In the genomic region with DNA sequence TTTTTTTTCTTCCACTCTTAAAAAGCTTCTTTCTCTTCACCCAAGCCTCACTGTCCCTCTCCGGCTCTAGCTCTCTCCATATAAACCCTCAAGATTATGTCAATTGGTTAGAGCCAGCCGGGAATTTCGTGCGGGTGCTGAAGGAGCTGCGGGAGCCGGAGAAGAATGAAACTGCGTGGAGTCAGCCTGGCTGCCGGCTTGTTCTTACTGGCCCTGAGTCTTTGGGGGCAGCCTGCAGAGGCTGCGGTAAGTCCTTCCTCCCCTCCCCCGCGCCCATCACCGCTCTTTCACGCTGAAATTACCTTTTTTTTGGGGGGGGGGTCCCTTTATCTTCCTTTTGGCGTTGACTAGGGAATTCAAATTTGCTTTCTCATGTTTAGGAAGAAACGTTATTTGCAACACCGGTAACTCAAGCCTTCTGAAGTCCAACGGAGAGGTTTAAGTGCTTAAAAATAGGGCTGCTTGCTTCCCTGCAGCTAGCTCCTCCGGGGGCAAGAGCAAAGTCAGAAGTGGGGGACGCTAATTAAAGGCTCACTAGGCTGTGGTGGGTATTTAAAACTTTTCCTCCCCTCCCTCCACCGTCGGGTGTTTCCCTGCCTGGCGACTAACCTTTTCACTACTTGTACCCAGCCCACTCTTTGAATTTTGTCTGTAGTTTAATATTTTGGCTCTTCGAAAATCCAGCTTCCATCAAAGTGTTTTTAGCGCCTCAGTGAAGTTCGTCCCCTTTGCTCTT, we compare ENCODE assay signal across 8 cellular contexts. TPM values are rescaled to one million over a fixed set of nuclear protein-coding genes. Genes with fewer than 3 reads are reported as not detected.
DNase-seq lines count a peak whose midpoint lies in the region; ATAC-seq, FAIRE-seq and TF ChIP-seq lines count a peak whose summit lies in the region.

No MANE protein-coding gene starts in this region.

- peaks cover 31% of the 10 kb centered on the region for H3K27me3 Mint-ChIP-seq in central memory CD8-positive, alpha-beta T cell

- TF ChIP-seq CTCF in A549 (IDR thresholded peaks at IDR 0.05) (no peak), HL-60 (IDR thresholded peaks at IDR 0.05; ENCODE audit: insufficient read depth, low read length) (no peak), lower lobe of right lung (IDR thresholded peaks at IDR 0.05) (no peak), GM10266 (IDR thresholded peaks at IDR 0.05; ENCODE audit: control insufficient read depth, insufficient read depth, low read depth, missing control alignments) (no peak)

- no peak overlapping the region for H3K27ac Mint-ChIP-seq in central memory CD8-positive, alpha-beta T cell (ENCODE audit: low read depth)

- TF ChIP-seq RAD21 in A549 (conservative IDR thresholded peaks at IDR 0.05 in 1 of 2, IDR thresholded peaks at IDR 0.05 in 1 of 2), result no peak

- DNase-seq in A549 (ENCODE audit: low read depth in 1 of 2, low spot score in 1 of 2) (peak in 1 of 2 experiments; percentile 14), HL-60 (ENCODE audit: low read depth in 1 of 2, low spot score in 1 of 2) (no peak), lower lobe of right lung (peak; percentile 30), GM10266 (ENCODE audit: extremely low spot score) (no peak), D341Med (ENCODE audit: low spot score) (no peak)
- no peak for DNase-seq in central memory CD8-positive, alpha-beta T cell (ENCODE audit: low spot score in 2 of 2)

- peaks cover 14% of the 10 kb centered on the region for H3K27me3 ChIP-seq in HL-60 (ENCODE audit: insufficient read depth, poor library complexity, severe bottlenecking)
- H3K27me3 ChIP-seq in lower lobe of right lung (ENCODE audit: low read depth), result no peaks in the 10 kb centered on the region

- no peak for FAIRE-seq in A549 (lab: Jason Lieb, UNC)

- no peak for TF ChIP-seq POLR2A in A549 (IDR thresholded peaks at IDR 0.05; ENCODE audit: low read length)

- no peaks in the 10 kb centered on the region for H3K4me1 Mint-ChIP-seq in central memory CD8-positive, alpha-beta T cell

- no peaks in the 10 kb centered on the region for H3K9me3 Mint-ChIP-seq in central memory CD8-positive, alpha-beta T cell

- H3K4me3 Mint-ChIP-seq in central memory CD8-positive, alpha-beta T cell, result peak overlapping the region; percentile 36

- H3K4me2 ChIP-seq in A549, result peak overlapping the region; percentile 86

- H3K9me3 ChIP-seq in A549 (no peaks in the 10 kb centered on the region), lower lobe of right lung (no peaks in the 10 kb centered on the region)

- H3K27ac ChIP-seq in A549, result peak overlapping the region; percentile 97
- H3K27ac ChIP-seq in HL-60 (replicated peaks), result no peak overlapping the region
- H3K27ac ChIP-seq in lower lobe of right lung, result peak overlapping the region; percentile 11

- no peak for TF ChIP-seq EP300 in A549 (IDR thresholded peaks at IDR 0.05)

- H3K36me3 ChIP-seq in lower lobe of right lung, result no peaks in the 10 kb centered on the region

- intact Hi-C loops in lower lobe of right lung (cut with DNase I), result no loop called here

- CTCF ChIA-PET in A549 (lab: Yijun Ruan, JAX), result interaction anchor here (1.4 to 2.6 kb wide), 2 partner anchors 135 to 215 kb away, joined by 7 to 15 read pairs; no protein-coding TSS in a partner anchor

- POLR2A ChIA-PET in A549 (lab: Yijun Ruan, JAX), result interaction anchor here (0.6 to 1.7 kb wide), 3 partner anchors 38 to 131 kb away, joined by 4 to 9 read pairs (median 4); no protein-coding TSS in a partner anchor

- peaks cover 4% of the 10 kb centered on the region for H3K36me3 Mint-ChIP-seq in central memory CD8-positive, alpha-beta T cell (ENCODE audit: insufficient read depth)

- ATAC-seq in A549 (peak; percentile 31 to 60; a peak in 4 of 6 replicates), lower lobe of right lung (peak in 1 of 2 donors; percentile 48), GM21786 (IDR thresholded peaks at IDR 0.05; ENCODE audit: unreplicated experiment) (no peak), HG02798 (IDR thresholded peaks at IDR 0.05; ENCODE audit: poor library complexity, unreplicated experiment) (no peak)
- no peak for ATAC-seq in central memory CD8-positive, alpha-beta T cell (replicated peaks; ENCODE audit: extremely low read depth, poor library complexity, severe bottlenecking)

- H3K4me3 ChIP-seq in A549 (peak overlapping the region; percentile 90), HL-60 (replicated peaks; ENCODE audit: insufficient read depth, low read length) (peak overlapping the region; percentile 26), lower lobe of right lung (peak overlapping the region; percentile 50)

- 1% methylated on average over 25 of the region's 25 CpGs for WGBS in A549 (ENCODE audit: missing lambda C conversion rate)

- H3K4me1 ChIP-seq in A549 (peaks cover 9% of the 10 kb centered on the region; the same call in 2 of the 3 replicates), lower lobe of right lung (no peaks in the 10 kb centered on the region)

TF ChIP-seq in A549, 52 proteins besides CTCF, POLR2A, EP300 and RAD21:
- no peak for TF ChIP-seq CBX2 (IDR thresholded peaks at IDR 0.05; ENCODE audit: borderline replicate concordance, low read depth)
- no peak for TF ChIP-seq HOXB5 (CRISPR knock-in tag; IDR thresholded peaks at IDR 0.05)
- TF ChIP-seq, protein P1, sequence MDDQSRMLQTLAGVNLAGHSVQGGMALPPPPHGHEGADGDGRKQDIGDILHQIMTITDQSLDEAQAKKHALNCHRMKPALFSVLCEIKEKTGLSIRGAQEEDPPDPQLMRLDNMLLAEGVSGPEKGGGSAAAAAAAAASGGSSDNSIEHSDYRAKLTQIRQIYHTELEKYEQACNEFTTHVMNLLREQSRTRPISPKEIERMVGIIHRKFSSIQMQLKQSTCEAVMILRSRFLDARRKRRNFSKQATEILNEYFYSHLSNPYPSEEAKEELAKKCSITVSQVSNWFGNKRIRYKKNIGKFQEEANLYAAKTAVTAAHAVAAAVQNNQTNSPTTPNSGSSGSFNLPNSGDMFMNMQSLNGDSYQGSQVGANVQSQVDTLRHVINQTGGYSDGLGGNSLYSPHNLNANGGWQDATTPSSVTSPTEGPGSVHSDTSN (IDR thresholded peaks at IDR 0.05), result no peak
- TF ChIP-seq NPAS2 (CRISPR knock-in tag; IDR thresholded peaks at IDR 0.05; ENCODE audit: borderline replicate concordance), result no peak
- TF ChIP-seq ZSCAN20 (CRISPR knock-in tag; IDR thresholded peaks at IDR 0.05), result no peak
- TF ChIP-seq FOSL2 (IDR thresholded peaks at IDR 0.05), result no peak
- TF ChIP-seq FOSL2 (CRISPR knock-in tag; IDR thresholded peaks at IDR 0.05), result no peak
- no peak for TF ChIP-seq SREBF2 (IDR thresholded peaks at IDR 0.05)
- TF ChIP-seq HOXB13 (CRISPR knock-in tag; IDR thresholded peaks at IDR 0.05; ENCODE audit: low read depth), result no peak
- TF ChIP-seq, protein P2, sequence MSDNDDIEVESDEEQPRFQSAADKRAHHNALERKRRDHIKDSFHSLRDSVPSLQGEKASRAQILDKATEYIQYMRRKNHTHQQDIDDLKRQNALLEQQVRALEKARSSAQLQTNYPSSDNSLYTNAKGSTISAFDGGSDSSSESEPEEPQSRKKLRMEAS (IDR thresholded peaks at IDR 0.05), result no peak
- no peak for TF ChIP-seq RARB (CRISPR knock-in tag; IDR thresholded peaks at IDR 0.05)
- no peak for TF ChIP-seq KDM1A (IDR thresholded peaks at IDR 0.05; ENCODE audit: low read depth)
- no peak for TF ChIP-seq CEBPB (IDR thresholded peaks at IDR 0.05)
- no peak for TF ChIP-seq CHD4 (IDR thresholded peaks at IDR 0.05; ENCODE audit: borderline replicate concordance)
- TF ChIP-seq POLR2AphosphoS2 (conservative IDR thresholded peaks at IDR 0.05; ENCODE audit: low read length), result no peak
- TF ChIP-seq, protein P3, sequence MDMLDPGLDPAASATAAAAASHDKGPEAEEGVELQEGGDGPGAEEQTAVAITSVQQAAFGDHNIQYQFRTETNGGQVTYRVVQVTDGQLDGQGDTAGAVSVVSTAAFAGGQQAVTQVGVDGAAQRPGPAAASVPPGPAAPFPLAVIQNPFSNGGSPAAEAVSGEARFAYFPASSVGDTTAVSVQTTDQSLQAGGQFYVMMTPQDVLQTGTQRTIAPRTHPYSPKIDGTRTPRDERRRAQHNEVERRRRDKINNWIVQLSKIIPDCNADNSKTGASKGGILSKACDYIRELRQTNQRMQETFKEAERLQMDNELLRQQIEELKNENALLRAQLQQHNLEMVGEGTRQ (IDR thresholded peaks at IDR 0.05), result no peak
- TF ChIP-seq PHF8 (IDR thresholded peaks at IDR 0.05; ENCODE audit: borderline replicate concordance, low read depth), result no peak
- no peak for TF ChIP-seq ZC3H11A (IDR thresholded peaks at IDR 0.05)

RNA-seq across cellular contexts. Expression of a gene that starts 0.5 kb away (rescaled TPM):
- polyA plus RNA-seq in A549 (2011; rRNA removed) (48.6 and 67.8 TPM in 2 replicates), A549 (2017; fragmentation: RNase III; extraction: RNeasy Plus Mini Kit Qiagen cat#74134 plus additional on column Dnase treatment) (17.5 to 22.3 TPM (median 21.3 TPM) in 3 replicates)
- polyA plus RNA-seq in A549 (2012; cell fraction: cytosol; rRNA removed), result 16.3 and 18.7 TPM in 2 replicates
- 114 and 140 TPM in 2 replicates for polyA plus RNA-seq in A549 (2012; cell fraction: nucleus; rRNA removed)
- polyA minus RNA-seq in A549 (2011; rRNA and poly(A)+ RNA removed), result 45.2 and 57.0 TPM in 2 replicates
- 26.0 TPM for total RNA-seq in lower lobe of right lung

RNA-seq across cellular contexts. Expression of a gene that starts 1.9 kb away (rescaled TPM):
- polyA plus RNA-seq in A549 (2011; rRNA removed) (19.8 and 24.3 TPM in 2 replicates), A549 (2017; fragmentation: RNase III; extraction: RNeasy Plus Mini Kit Qiagen cat#74134 plus additional on column Dnase treatment) (12.5 to 14.2 TPM (median 13.0 TPM) in 3 replicates)
- polyA plus RNA-seq in A549 (2012; cell fraction: cytosol; rRNA removed), result 8.7 and 9.9 TPM in 2 replicates
- 45.5 and 50.8 TPM in 2 replicates for polyA plus RNA-seq in A549 (2012; cell fraction: nucleus; rRNA removed)
- polyA minus RNA-seq in A549 (2011; rRNA and poly(A)+ RNA removed), result 20.6 and 21.2 TPM in 2 replicates
- total RNA-seq in lower lobe of right lung, result 1.8 TPM

Comparison
In these comparisons a context has a peak if more than half of its experiments do, and no peak if none do; other contexts are left out.
1. ATAC-seq: peak in A549 (2 of 2); none in central memory CD8-positive, alpha-beta T cell (single experiment), GM21786 (single experiment) and HG02798 (single experiment).
2. H3K4me3 ChIP-seq: peak in every context shown above with its lines; median percentile 90 in A549; 50 in lower lobe of right lung; 26 in HL-60.